ENCODE assay signal across 10 cellular contexts in the genomic region with DNA sequence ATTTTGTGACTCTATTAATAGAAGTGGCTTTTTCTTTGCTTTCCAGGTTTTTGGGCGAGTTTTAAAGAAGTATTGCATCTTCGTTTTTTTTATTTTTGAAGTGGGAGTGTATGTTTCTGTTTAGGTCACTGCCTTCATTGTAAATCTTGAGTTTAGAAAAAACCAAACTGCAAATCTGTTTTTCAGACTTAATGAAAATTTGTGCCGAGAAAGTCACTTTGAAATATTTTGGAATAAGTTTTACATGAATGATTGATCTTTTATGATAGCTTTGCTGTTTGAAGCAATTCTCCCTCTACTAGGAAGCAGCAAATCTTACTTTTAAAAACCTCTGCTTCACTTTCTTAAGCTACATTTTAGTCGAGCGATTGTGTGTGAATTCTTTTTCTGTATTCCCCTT. TPM values are rescaled to one million over a fixed set of nuclear protein-coding genes. Genes with fewer than 3 reads are reported as not detected.
DNase-seq lines count a peak whose midpoint lies in the region; ATAC-seq and TF ChIP-seq lines count a peak whose summit lies in the region.
"Had no signal": no experiment of that assay in that cellular context is flagged by ENCODE, and none has a peak within 500 bp of the region (broad histone marks: within the 10 kb centered on the region; RNA-seq: fewer than 3 reads in every experiment).

No MANE protein-coding gene starts in this region.

- H3K4me1 Mint-ChIP-seq in CD14-positive monocyte, result peaks cover 61% of the 10 kb centered on the region
- peaks cover 45 to 69% of the 10 kb centered on the region in 2 donors for H3K4me1 Mint-ChIP-seq in effector memory CD8-positive, alpha-beta T cell (ENCODE audit: low read depth in 2 of 2)
- H3K4me1 Mint-ChIP-seq in neural crest cell, result peaks cover 53% of the 10 kb centered on the region

- H3K27me3 Mint-ChIP-seq in CD14-positive monocyte (ENCODE audit: low read depth in 3 of 3) (no peaks in the 10 kb centered on the region), neural crest cell (ENCODE audit: low read depth) (peaks cover 2% of the 10 kb centered on the region)
- no peaks in the 10 kb centered on the region for H3K27me3 Mint-ChIP-seq in effector memory CD8-positive, alpha-beta T cell

- H3F3A ChIP-seq in Loucy (ENCODE audit: low read depth), result no peaks in the 10 kb centered on the region

- H3K9me3 Mint-ChIP-seq in CD14-positive monocyte (peaks cover 0 to 1% (median 0%) of the 10 kb centered on the region in 7 donors), neural crest cell (no peaks in the 10 kb centered on the region)
- H3K9me3 Mint-ChIP-seq in effector memory CD8-positive, alpha-beta T cell, result no peaks in the 10 kb centered on the region

- H3K4me3 Mint-ChIP-seq in CD14-positive monocyte (peak overlapping the region; percentile 7 to 51), neural crest cell (peak overlapping the region; percentile 94)
- H3K4me3 Mint-ChIP-seq in effector memory CD8-positive, alpha-beta T cell, result peak overlapping the region; percentile 84 to 96

- H3K9ac ChIP-seq in Loucy (ENCODE audit: low read depth, low read length, poor library complexity, severe bottlenecking), result peak overlapping the region; percentile 75

- H3K4me2 ChIP-seq in Loucy (ENCODE audit: low read depth, low read length, poor library complexity, severe bottlenecking), result peak overlapping the region; percentile 98

- no peak for TF ChIP-seq CTCF in CD14-positive monocyte (IDR thresholded peaks at IDR 0.05)
- TF ChIP-seq CTCF in Loucy (conservative IDR thresholded peaks at IDR 0.05; ENCODE audit: low read length), result no peak
- TF ChIP-seq CTCF in neural crest cell (conservative IDR thresholded peaks at IDR 0.05), result no peak

- peak overlapping the region; percentile 85 for H3K4me3 ChIP-seq in Loucy (ENCODE audit: low read length, poor library complexity, severe bottlenecking)

- no peak for DNase-seq in CD14-positive monocyte (ENCODE audit: low spot score)
- DNase-seq in effector memory CD8-positive, alpha-beta T cell, result no peak
- no peak for DNase-seq in neural crest cell (ENCODE audit: low read depth, low spot score)
- DNase-seq in superior temporal gyrus (ENCODE audit: extremely low spot score), result no peak
- no peak for DNase-seq in GM19238 (ENCODE audit: insufficient read length, low spot score)
- no peak for DNase-seq in SIG-M5 (lab: John Stamatoyannopoulos, UW)
- no peak for DNase-seq in midbrain (lab: John Stamatoyannopoulos, UW)
- DNase-seq: hippocampal formation, NCI-H2107 had no signal

- peaks cover 89% of the 10 kb centered on the region for H3K79me2 ChIP-seq in Loucy (ENCODE audit: insufficient read depth, low read length)

- H2AFZ ChIP-seq in Loucy (ENCODE audit: low read length), result no peak overlapping the region

- H3K9me2 ChIP-seq in Loucy (replicated peaks; ENCODE audit: low read depth, low read length), result no peaks in the 10 kb centered on the region

- H3K4me1 ChIP-seq in Loucy (ENCODE audit: insufficient read depth, low read length, poor library complexity, severe bottlenecking), result peaks cover 68% of the 10 kb centered on the region

- intact Hi-C loops in CD14-positive monocyte (cut with micrococcal nuclease), result loop anchor here (5.0 to 10.0 kb wide), 3 partner anchors 65 to 227 kb away; a partner anchor contains a TSS

- H3K36me3 ChIP-seq in Loucy (ENCODE audit: insufficient read depth, low read length), result no peaks in the 10 kb centered on the region

- H3K27me3 ChIP-seq in Loucy (ENCODE audit: insufficient read depth, low read length, poor library complexity, severe bottlenecking), result no peaks in the 10 kb centered on the region

- H3K27ac Mint-ChIP-seq in CD14-positive monocyte (peak overlapping the region in 2 of 7 donors; percentile 13 to 65), neural crest cell (ENCODE audit: unreplicated experiment) (no peak overlapping the region)
- H3K27ac Mint-ChIP-seq in effector memory CD8-positive, alpha-beta T cell, result peak overlapping the region; percentile 68 to 94

- peaks cover 15 to 22% of the 10 kb centered on the region in 2 donors for H3K36me3 Mint-ChIP-seq in CD14-positive monocyte
- H3K36me3 Mint-ChIP-seq in effector memory CD8-positive, alpha-beta T cell (ENCODE audit: insufficient read depth), result peaks cover 45% of the 10 kb centered on the region
- peaks cover 2% of the 10 kb centered on the region for H3K36me3 Mint-ChIP-seq in neural crest cell (ENCODE audit: low read depth)

- ATAC-seq in effector memory CD8-positive, alpha-beta T cell (replicated peaks), result no peak

- H4K20me1 ChIP-seq in Loucy (ENCODE audit: insufficient read depth, low read length, poor library complexity, severe bottlenecking), result peaks cover 65% of the 10 kb centered on the region

- no peaks in the 10 kb centered on the region for H3K9me3 ChIP-seq in Loucy (ENCODE audit: insufficient read depth, low read depth, low read length)

RNA-seq across cellular contexts. Expression of a gene that starts 2.2 kb away (rescaled TPM):
- polyA plus RNA-seq in CD14-positive monocyte, result 10 to 100 TPM; 21.0 to 29.1 TPM
- total RNA-seq in neural crest cell, result 148 and 151 TPM in 2 replicates

Comparison
In these comparisons a context has a peak if more than half of its experiments do, and no peak if none do; other contexts are left out.
1. H3K4me3 Mint-ChIP-seq: peak in every context shown above with its lines; median percentile 94 in neural crest cell; 90 in effector memory CD8-positive, alpha-beta T cell; 29 in CD14-positive monocyte.